1 cellular context compared by ENCODE assay signal in genomic region chr12:57467212-57467874, GRCh38.
A peak's percentile ranks its signal among the peaks of the same experiment; 100 is the strongest.
TF ChIP-seq lines count a peak whose summit lies in the region.

No MANE protein-coding gene starts in this region.

TF ChIP-seq in GM12878, 131 proteins besides CTCF, POLR2A, EP300 and RAD21:
- no peak for TF ChIP-seq RELA (IDR thresholded peaks at IDR 0.05; ENCODE audit: borderline replicate concordance, partially characterized antibody)
- no peak for TF ChIP-seq MYC (IDR thresholded peaks at IDR 0.05; ENCODE audit: insufficient read depth, insufficient read length, insufficient replicate concordance, low read length, severe bottlenecking)
- TF ChIP-seq LARP7 (IDR thresholded peaks at IDR 0.05), result no peak
- TF ChIP-seq RUNX3 (IDR thresholded peaks at IDR 0.05; ENCODE audit: low read length), result peak; percentile 49
